23 cellular contexts compared by ENCODE assay signal in genomic region chr17:4469552-4469951, GRCh38. TPM values are rescaled to one million over a fixed set of nuclear protein-coding genes. Genes with fewer than 3 reads are reported as not detected.
DNase-seq lines count a peak whose midpoint lies in the region; ATAC-seq and TF ChIP-seq lines count a peak whose summit lies in the region.
"Had no signal": no experiment of that assay in that cellular context is flagged by ENCODE, and none has a peak within 500 bp of the region (broad histone marks: within the 10 kb centered on the region; RNA-seq: fewer than 3 reads in every experiment).

No MANE protein-coding gene starts in this region.

- H3K4me3 ChIP-seq in heart right ventricle (no peak overlapping the region), neural progenitor cell (no peak overlapping the region), stomach (no peak overlapping the region)
- H3K4me3 ChIP-seq: BLaER1 had no signal

- ATAC-seq in Right ventricle myocardium inferior (peak; percentile 84), heart right ventricle (peak; percentile 70 to 93 (median 83)), sciatic nerve (no peak)
- ATAC-seq: HCT116, HepG2 had no signal

- 62 to 70% methylated on average over 12 of the region's 12 CpGs for WGBS in heart right ventricle, 2 donors
- 85 to 92% (median 89%) methylated on average over 11 to 12 of the region's 12 CpGs for WGBS in stomach, 5 donors

- TF ChIP-seq POLR2A in stomach (IDR thresholded peaks at IDR 0.05), result no peak

- H3K36me3 ChIP-seq in heart right ventricle (no peaks in the 10 kb centered on the region), neural progenitor cell (no peaks in the 10 kb centered on the region), stomach (no peaks in the 10 kb centered on the region)
- H3K36me3 ChIP-seq: BLaER1 had no signal

- no peak overlapping the region for H3K4me3 Mint-ChIP-seq in neural progenitor cell
- H3K4me3 Mint-ChIP-seq: CD14-positive monocyte; CD4-positive, alpha-beta memory T cell; HFFc6; IgD-negative memory B cell had no signal

- no peak overlapping the region for H3K27ac Mint-ChIP-seq in neural progenitor cell
- H3K27ac Mint-ChIP-seq: CD4-positive, alpha-beta memory T cell; HFFc6; IgD-negative memory B cell had no signal

- H3K27me3 ChIP-seq in heart right ventricle (no peaks in the 10 kb centered on the region), neural progenitor cell (no peaks in the 10 kb centered on the region), stomach (no peaks in the 10 kb centered on the region)
- H3K27me3 ChIP-seq: BLaER1 had no signal

- no peaks in the 10 kb centered on the region for H3K36me3 Mint-ChIP-seq in neural progenitor cell
- H3K36me3 Mint-ChIP-seq: CD4-positive, alpha-beta memory T cell had no signal

- H3K27me3 Mint-ChIP-seq in neural progenitor cell (ENCODE audit: insufficient read depth, low read depth), result peaks cover 4% of the 10 kb centered on the region
- H3K27me3 Mint-ChIP-seq: IgD-negative memory B cell had no signal

- DNase-seq in Right ventricle myocardium inferior (ENCODE audit: missing footprints), result peak; percentile 37
- no peak for DNase-seq in cardiac septum (ENCODE audit: low spot score)
- peak in 1 of 2 donors; percentile 58 for DNase-seq in heart right ventricle
- DNase-seq in neural progenitor cell (ENCODE audit: low spot score), result peak; percentile 1
- no peak for DNase-seq in activated gamma-delta T cell treated with Interleukin-2 at 50 U/mL for 16 hours
- no peak for DNase-seq in sciatic nerve (ENCODE audit: low spot score)
- no peak for DNase-seq in stomach
- DNase-seq: CD4-positive, alpha-beta memory T cell; DMS153; DMS79; GF-D8; GOT3; H7; HFFc6 had no signal

- intact Hi-C loops in Right ventricle myocardium inferior (cut with DNase I), result no loop called here
- intact Hi-C loops in cardiac septum (cut with DNase I), result no loop called here
- intact Hi-C loops in heart right ventricle (cut with DNase I), result no loop called here
- intact Hi-C loops in sciatic nerve (cut with DNase I), result no loop called here
- intact Hi-C loops in stomach (cut with DNase I; ENCODE audit: low total_unique reads), result no loop called here

- peaks cover 5% of the 10 kb centered on the region for H3F3A ChIP-seq in neural progenitor cell (ENCODE audit: low read depth)

- TF ChIP-seq EP300 in stomach (IDR thresholded peaks at IDR 0.05), result no peak

- no peak for TF ChIP-seq CTCF in heart right ventricle (IDR thresholded peaks at IDR 0.05)
- no peak for TF ChIP-seq CTCF in neural progenitor cell (IDR thresholded peaks at IDR 0.05)
- no peak for TF ChIP-seq CTCF in stomach (IDR thresholded peaks at IDR 0.05)

- no peaks in the 10 kb centered on the region for H3K9me3 Mint-ChIP-seq in neural progenitor cell
- H3K9me3 Mint-ChIP-seq: CD14-positive monocyte; CD4-positive, alpha-beta memory T cell; HFFc6 had no signal

- no peaks in the 10 kb centered on the region for H4K20me1 ChIP-seq in neural progenitor cell (ENCODE audit: low read depth)
- H4K20me1 ChIP-seq: BLaER1 had no signal

- no peaks in the 10 kb centered on the region for H3K79me2 ChIP-seq in neural progenitor cell (ENCODE audit: low read depth)

- no peak overlapping the region for H3K4me2 ChIP-seq in neural progenitor cell
- H3K4me2 ChIP-seq: BLaER1 had no signal

- peaks cover 4% of the 10 kb centered on the region for H3K4me1 Mint-ChIP-seq in neural progenitor cell
- H3K4me1 Mint-ChIP-seq: IgD-negative memory B cell had no signal

- H3K9ac ChIP-seq in neural progenitor cell, result no peak overlapping the region
- H3K9ac ChIP-seq: BLaER1 had no signal

- no peaks in the 10 kb centered on the region for H3K9me3 ChIP-seq in heart right ventricle
- H3K9me3 ChIP-seq in neural progenitor cell (ENCODE audit: low read depth), result no peaks in the 10 kb centered on the region
- H3K9me3 ChIP-seq in stomach, result no peaks in the 10 kb centered on the region
- H3K9me3 ChIP-seq: BLaER1 had no signal

- H3K4me1 ChIP-seq in heart right ventricle, result peaks cover 0 to 21% (median 2%) of the 10 kb centered on the region in 9 donors
- peaks cover 6% of the 10 kb centered on the region for H3K4me1 ChIP-seq in neural progenitor cell
- H3K4me1 ChIP-seq in stomach, result peaks cover 7 to 11% (median 9%) of the 10 kb centered on the region in 4 donors

- H2AFZ ChIP-seq in neural progenitor cell (replicated peaks), result no peak overlapping the region

- peak overlapping the region in 4 of 10 donors; percentile 29 to 71 (median 51) for H3K27ac ChIP-seq in heart right ventricle
- H3K27ac ChIP-seq in neural progenitor cell, result no peak overlapping the region
- H3K27ac ChIP-seq in stomach, result no peak overlapping the region
- H3K27ac ChIP-seq: 22Rv1, BLaER1 had no signal

RNA-seq across cellular contexts. Expression of gene SPNS2, which starts 29.1 kb away (rescaled TPM):
- total RNA-seq in Right ventricle myocardium inferior (12.4 TPM), cardiac septum (10.3 TPM), heart right ventricle (10 to 100 TPM in 4 of 10 donors, 1 to 10 TPM in 6; 4.5 to 19.9 (median 8.9) TPM), neural progenitor cell (ENCODE audit: low replicate concordance) (0.34 and 1.7 TPM in 2 replicates), sciatic nerve (31.6 TPM), stomach (10 to 100 TPM in 4 of 5 donors, 1 to 10 TPM in 1; 4.1 to 67.7 (median 27.7) TPM)
- polyA plus RNA-seq in heart right ventricle (10 to 100 TPM; 22.0 to 27.7 TPM), stomach (10 to 100 TPM; 13.7 to 30.0 (median 20.3) TPM)
- total RNA-seq: A673, Daoy, HepG2, HFFc6 had no signal
- polyA plus RNA-seq: AG04450, IgD-negative memory B cell had no signal

RNA-seq across cellular contexts. Expression of gene SPNS3, which starts 35.8 kb away (rescaled TPM):
- 0.35 TPM for total RNA-seq in Right ventricle myocardium inferior
- 0.54 TPM for total RNA-seq in cardiac septum
- 1 to 10 TPM in 5 of 10 donors, under 1 TPM in 4, not detected in 1; 0.22 to 4.2 (median 1.3) TPM for total RNA-seq in heart right ventricle
- polyA plus RNA-seq in heart right ventricle, result under 1 TPM; 0.13 to 0.59 TPM
- not detected in 2 replicates for total RNA-seq in neural progenitor cell (ENCODE audit: low replicate concordance)
- 2.0 TPM for total RNA-seq in sciatic nerve
- under 1 TPM in 1 of 5 donors, not detected in 4; 0.92 TPM for total RNA-seq in stomach
- under 1 TPM; 0.37 to 0.61 (median 0.48) TPM for polyA plus RNA-seq in stomach
- total RNA-seq: A673, H7, HepG2, HFFc6 had no signal
- polyA plus RNA-seq: AG04450, HepG2 had no signal

Comparison
In these comparisons a context has a peak if more than half of its experiments do, and no peak if none do; other contexts are left out.
1. DNase-seq: peak in Right ventricle myocardium inferior (single experiment) and neural progenitor cell (single experiment); none in cardiac septum (single experiment), activated gamma-delta T cell treated with Interleukin-2 at 50 U/mL for 16 hours (single experiment), sciatic nerve (single experiment) and stomach (single experiment).